Comparison of ENCODE assay signal across 21 cellular contexts in the genomic region with DNA sequence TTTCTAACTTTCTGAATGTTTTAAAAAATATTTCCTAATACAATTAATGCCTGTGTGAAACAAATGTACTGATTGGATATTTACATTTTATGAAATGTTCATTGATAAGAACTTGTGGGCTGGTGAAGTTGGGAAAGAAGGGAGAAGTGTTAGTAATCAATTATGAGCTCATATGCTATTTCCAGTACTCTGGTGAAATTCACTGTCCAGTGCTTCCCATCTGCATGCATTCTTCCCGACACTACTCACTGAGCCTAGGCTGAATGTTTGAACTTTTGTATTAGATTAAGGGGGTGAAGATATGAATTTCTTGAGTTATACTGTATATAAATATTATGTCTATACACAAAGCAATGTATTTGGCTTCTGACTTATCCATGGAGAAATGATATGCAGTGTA. TPM values are rescaled to one million over a fixed set of nuclear protein-coding genes. Genes with fewer than 3 reads are reported as not detected.
DNase-seq lines count a peak whose midpoint lies in the region; ATAC-seq and TF ChIP-seq lines count a peak whose summit lies in the region.
"Had no signal": no experiment of that assay in that cellular context is flagged by ENCODE, and none has a peak within 500 bp of the region (broad histone marks: within the 10 kb centered on the region; RNA-seq: fewer than 3 reads in every experiment).

No MANE protein-coding gene starts in this region.

- no peak overlapping the region for H3K4me3 Mint-ChIP-seq in mesothelial cell of epicardium
- H3K4me3 Mint-ChIP-seq: activated naive CD8-positive, alpha-beta T cell; effector memory CD8-positive, alpha-beta T cell; neural crest cell; stimulated activated naive CD8-positive, alpha-beta T cell treated with anti-CD3 and anti-CD28 coated beads, Interleukin-15, amount 100 ng/mL, for 72 hours had no signal

- no peaks in the 10 kb centered on the region for H3K36me3 ChIP-seq in adipocyte (ENCODE audit: control insufficient read depth, insufficient read depth, low read length, severe bottlenecking)
- H3K36me3 ChIP-seq in smooth muscle cell (ENCODE audit: low read depth), result no peaks in the 10 kb centered on the region
- H3K36me3 ChIP-seq: uterus had no signal

- TF ChIP-seq CTCF in fibroblast of villous mesenchyme (IDR thresholded peaks at IDR 0.05; ENCODE audit: insufficient read depth, low read depth, low read length) (no peak), smooth muscle cell (IDR thresholded peaks at IDR 0.05; ENCODE audit: borderline replicate concordance, insufficient read depth, poor library complexity, severe bottlenecking) (no peak), mesothelial cell of epicardium (IDR thresholded peaks at IDR 0.05; ENCODE audit: unreplicated experiment) (no peak)

- no peak overlapping the region for H3K9ac ChIP-seq in adipocyte (ENCODE audit: low read length)
- H3K9ac ChIP-seq in smooth muscle cell (ENCODE audit: low read depth), result no peak overlapping the region

- no peak overlapping the region for H2AFZ ChIP-seq in smooth muscle cell (ENCODE audit: low read depth)

- H3K9me3 ChIP-seq in adipocyte (ENCODE audit: control insufficient read depth, low read length), result no peaks in the 10 kb centered on the region
- H3K9me3 ChIP-seq in smooth muscle cell (replicated peaks; ENCODE audit: low read depth), result no peaks in the 10 kb centered on the region
- H3K9me3 ChIP-seq: uterus had no signal

- H3K79me2 ChIP-seq in smooth muscle cell (ENCODE audit: low read depth), result no peaks in the 10 kb centered on the region

- intact Hi-C loops in Right ventricle myocardium inferior (cut with DNase I) (no loop called here), cardiac septum (cut with DNase I) (no loop called here)

- no peaks in the 10 kb centered on the region for H3K9me3 Mint-ChIP-seq in mesothelial cell of epicardium
- H3K9me3 Mint-ChIP-seq: effector memory CD8-positive, alpha-beta T cell; neural crest cell; stimulated activated naive CD8-positive, alpha-beta T cell treated with anti-CD3 and anti-CD28 coated beads, Interleukin-15, amount 100 ng/mL, for 72 hours had no signal

- H3K27me3 ChIP-seq in adipocyte (replicated peaks; ENCODE audit: control insufficient read depth, insufficient read depth, low read length) (peaks cover 28% of the 10 kb centered on the region), smooth muscle cell (ENCODE audit: low read depth) (no peaks in the 10 kb centered on the region)
- H3K27me3 ChIP-seq: uterus had no signal

- no peak overlapping the region for H3K27ac Mint-ChIP-seq in mesothelial cell of epicardium
- H3K27ac Mint-ChIP-seq: activated naive CD8-positive, alpha-beta T cell; effector memory CD8-positive, alpha-beta T cell; stimulated activated naive CD8-positive, alpha-beta T cell treated with anti-CD3 and anti-CD28 coated beads, Interleukin-15, amount 100 ng/mL, for 72 hours had no signal

- no peak overlapping the region for H3K4me2 ChIP-seq in smooth muscle cell

- no peaks in the 10 kb centered on the region for H3F3A ChIP-seq in smooth muscle cell (ENCODE audit: low read depth)

- peaks cover 22% of the 10 kb centered on the region for H3K4me1 Mint-ChIP-seq in mesothelial cell of epicardium
- H3K4me1 Mint-ChIP-seq: stimulated activated naive CD8-positive, alpha-beta T cell treated with anti-CD3 and anti-CD28 coated beads, Interleukin-15, amount 100 ng/mL, for 72 hours had no signal

- 23% methylated on average over 1 of the region's 1 CpG for WGBS in smooth muscle cell (ENCODE audit: low lambda C conversion rate)

- no peak overlapping the region for H3K4me3 ChIP-seq in adipocyte (ENCODE audit: low read length)
- no peak overlapping the region for H3K4me3 ChIP-seq in fibroblast of villous mesenchyme (ENCODE audit: low read depth, low read length)
- no peak overlapping the region for H3K4me3 ChIP-seq in smooth muscle cell
- H3K4me3 ChIP-seq: uterus had no signal

- no peaks in the 10 kb centered on the region for H3K27me3 Mint-ChIP-seq in mesothelial cell of epicardium (ENCODE audit: low read depth)

- H3K4me1 ChIP-seq in adipocyte (ENCODE audit: control insufficient read depth, insufficient read depth, low read length), result peaks cover 15% of the 10 kb centered on the region
- H3K4me1 ChIP-seq in smooth muscle cell (ENCODE audit: low read depth), result peaks cover under 1% of the 10 kb centered on the region
- H3K4me1 ChIP-seq: uterus had no signal

- DNase-seq in Right ventricle myocardium inferior (ENCODE audit: missing footprints), result no peak
- no peak for DNase-seq in cardiac septum (ENCODE audit: low spot score)
- peak; percentile 30 for DNase-seq in adipocyte (ENCODE audit: low read depth)
- DNase-seq in fibroblast of villous mesenchyme (ENCODE audit: low read depth), result peak; percentile 67
- no peak for DNase-seq in smooth muscle cell (lab: John Stamatoyannopoulos, UW; ENCODE audit: unreplicated experiment)
- no peak for DNase-seq in mesothelial cell of epicardium (ENCODE audit: low spot score in 2 of 2, unreplicated experiment in 2 of 2)
- DNase-seq: activated CD4-positive, alpha-beta T cell treated with anti-CD3 and anti-CD28 coated beads, Interleukin-2, amount 50 U/mL, for 1 hour; activated T-cell treated with anti-CD3 and anti-CD28 coated beads for 4 hours; central memory CD4-positive, alpha-beta T cell; effector memory CD8-positive, alpha-beta T cell; GOT3; Kasumi-1; mesendoderm; NCI-H1930; retina; stimulated activated naive CD8-positive, alpha-beta T cell treated with anti-CD3 and anti-CD28 coated beads, Interleukin-15, amount 100 ng/mL, for 72 hours; uterus had no signal

- H3K36me3 Mint-ChIP-seq in mesothelial cell of epicardium, result no peaks in the 10 kb centered on the region
- H3K36me3 Mint-ChIP-seq: activated naive CD8-positive, alpha-beta T cell had no signal

- no peaks in the 10 kb centered on the region for H4K20me1 ChIP-seq in smooth muscle cell (ENCODE audit: low read depth)

- H3K27ac ChIP-seq in smooth muscle cell (ENCODE audit: low read depth), result peak overlapping the region; percentile 53
- H3K27ac ChIP-seq: uterus had no signal

- ATAC-seq in Right ventricle myocardium inferior (peak; percentile 34), GM19455 (IDR thresholded peaks at IDR 0.05; ENCODE audit: unreplicated experiment) (no peak), HG03442 (IDR thresholded peaks at IDR 0.05; ENCODE audit: unreplicated experiment) (no peak)
- ATAC-seq: effector memory CD8-positive, alpha-beta T cell; stimulated activated naive CD8-positive, alpha-beta T cell treated with anti-CD3 and anti-CD28 coated beads, Interleukin-15, amount 100 ng/mL, for 72 hours had no signal

RNA-seq across cellular contexts. Expression of a gene that starts 36.0 kb away (rescaled TPM):
- 0.38 TPM for total RNA-seq in Right ventricle myocardium inferior
- 0.13 TPM for total RNA-seq in cardiac septum
- total RNA-seq in fibroblast of villous mesenchyme, result 9.0 and 13.4 TPM in 2 replicates
- total RNA-seq in smooth muscle cell, result 7.8 and 8.4 TPM in 2 replicates
- 4.9 and 5.8 TPM in 2 replicates for polyA plus RNA-seq in smooth muscle cell
- total RNA-seq in mesothelial cell of epicardium, result 5.0 to 5.9 TPM (median 5.5 TPM) in 3 replicates

Comparison
In these comparisons a context has a peak if more than half of its experiments do, and no peak if none do; other contexts are left out.
1. DNase-seq: peak in adipocyte (single experiment) and fibroblast of villous mesenchyme (single experiment); none in Right ventricle myocardium inferior (single experiment), cardiac septum (single experiment), smooth muscle cell (single experiment) and mesothelial cell of epicardium (0 of 2).